19 cellular contexts compared by ENCODE assay signal in genomic region chr3:168591587-168591986, GRCh38.
"Had no signal": no experiment of that assay in that cellular context is flagged by ENCODE, and none has a peak within 500 bp of the region (broad histone marks: within the 10 kb centered on the region; RNA-seq: fewer than 3 reads in every experiment).

No MANE protein-coding gene starts in this region.

- ATAC-seq: esophagus mucosa; gastrocnemius medialis; left lobe of liver; mucosa of descending colon; naive thymus-derived CD8-positive, alpha-beta T cell had no signal

- H3K27ac ChIP-seq: gastrocnemius medialis, ovary, right atrium auricular region, sigmoid colon, skin epidermis, stomach, thoracic aorta, transverse colon had no signal

- H3K9me3 ChIP-seq: gastrocnemius medialis, mucosa of descending colon, ovary, right atrium auricular region, sigmoid colon, stomach, thoracic aorta, transverse colon had no signal

- H3K4me3 ChIP-seq: dorsolateral prefrontal cortex, gastrocnemius medialis, mucosa of descending colon, ovary, right atrium auricular region, sigmoid colon, skin epidermis, stomach, thoracic aorta, transverse colon had no signal

- H3K4me1 ChIP-seq: gastrocnemius medialis, right atrium auricular region, stomach, transverse colon had no signal

- H3K36me3 Mint-ChIP-seq: naive thymus-derived CD8-positive, alpha-beta T cell had no signal

- H3K4me3 Mint-ChIP-seq: naive thymus-derived CD8-positive, alpha-beta T cell had no signal

- H3K36me3 ChIP-seq: gastrocnemius medialis, ovary, right atrium auricular region, sigmoid colon, stomach, thoracic aorta, transverse colon had no signal

- H3K27me3 ChIP-seq: gastrocnemius medialis, ovary, right atrium auricular region, sigmoid colon, stomach, transverse colon had no signal

- H3K4me1 Mint-ChIP-seq: naive thymus-derived CD8-positive, alpha-beta T cell had no signal

- DNase-seq: cortex of kidney; dorsolateral prefrontal cortex; effector memory CD4-positive, alpha-beta T cell; gastrocnemius medialis; islet precursor cell; mammary epithelial cell; mucosa of descending colon; naive thymus-derived CD8-positive, alpha-beta T cell; ovary; sigmoid colon; stimulated activated naive CD4-positive, alpha-beta T cell; stomach; substantia nigra; transverse colon had no signal

- H3K27ac Mint-ChIP-seq: naive thymus-derived CD8-positive, alpha-beta T cell had no signal
